21 cellular contexts compared by ENCODE assay signal in the genomic region with DNA sequence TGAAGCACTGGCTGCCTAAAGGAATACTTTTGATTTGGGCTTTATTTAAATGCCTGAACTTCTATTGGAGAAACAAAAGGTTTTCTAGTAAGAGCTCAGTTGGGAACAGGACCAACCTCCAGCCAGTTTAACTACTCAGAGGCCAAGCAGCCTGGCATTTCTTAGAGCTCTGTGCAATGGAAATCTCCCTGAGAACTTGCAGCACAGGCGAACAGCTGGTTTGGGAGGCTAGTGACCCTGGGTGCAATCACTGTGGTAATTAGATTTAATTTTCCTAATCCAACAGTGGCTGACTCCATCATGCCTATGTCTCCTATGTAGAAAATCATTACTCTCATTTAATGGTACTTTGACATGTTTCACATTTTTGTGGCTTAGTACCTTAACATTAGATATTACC. TPM values are rescaled to one million over a fixed set of nuclear protein-coding genes. Genes with fewer than 3 reads are reported as not detected.
"Had no signal": no experiment of that assay in that cellular context is flagged by ENCODE, and none has a peak within 500 bp of the region (broad histone marks: within the 10 kb centered on the region; RNA-seq: fewer than 3 reads in every experiment).

No MANE protein-coding gene starts in this region.

- DNase-seq: activated CD4-positive, alpha-beta memory T cell treated with anti-CD3 and anti-CD28 coated beads for 36 hours; activated CD4-positive, alpha-beta T cell treated with anti-CD3 and anti-CD28 coated beads for 36 hours; activated naive CD4-positive, alpha-beta T cell treated with anti-CD3 and anti-CD28 coated beads, Interleukin-2, amount 10 ng/mL, durations not matched to agents 7 days and 5 days; activated T-cell treated with anti-CD3 and anti-CD28 coated beads, Interleukin-2, amount 50 U/mL, for 24 hours; dorsolateral prefrontal cortex; foreskin fibroblast; head of caudate nucleus; immature natural killer cell; lower lobe of right lung; posterior cingulate gyrus; spleen; stimulated activated naive CD8-positive, alpha-beta T cell treated with anti-CD3 and anti-CD28 coated beads, Interleukin-15, amount 100 ng/mL, for 72 hours; testis had no signal

- H3K27ac Mint-ChIP-seq: activated CD4-positive, alpha-beta memory T cell treated with anti-CD3 and anti-CD28 coated beads for 36 hours; activated CD4-positive, alpha-beta T cell treated with anti-CD3 and anti-CD28 coated beads for 36 hours; activated naive CD4-positive, alpha-beta T cell treated with anti-CD3 and anti-CD28 coated beads, Interleukin-2, amount 10 ng/mL, durations not matched to agents 7 days and 5 days; activated T-cell treated with anti-CD3 and anti-CD28 coated beads, Interleukin-2, amount 50 U/mL, for 24 hours; immature natural killer cell; mesothelial cell of epicardium; stimulated activated naive CD8-positive, alpha-beta T cell treated with anti-CD3 and anti-CD28 coated beads, Interleukin-15, amount 100 ng/mL, for 72 hours had no signal

- H3K27ac ChIP-seq: ascending aorta, cardiac muscle cell, esophagus muscularis mucosa, lower lobe of right lung, spleen, testis, VCaP had no signal

- H3K4me1 ChIP-seq: ascending aorta, testis had no signal

- H3K27me3 ChIP-seq: ascending aorta, testis had no signal

- H3K4me3 Mint-ChIP-seq: activated CD4-positive, alpha-beta memory T cell treated with anti-CD3 and anti-CD28 coated beads for 36 hours; activated CD4-positive, alpha-beta T cell treated with anti-CD3 and anti-CD28 coated beads for 36 hours; activated naive CD4-positive, alpha-beta T cell treated with anti-CD3 and anti-CD28 coated beads, Interleukin-2, amount 10 ng/mL, durations not matched to agents 7 days and 5 days; activated T-cell treated with anti-CD3 and anti-CD28 coated beads, Interleukin-2, amount 50 U/mL, for 24 hours; immature natural killer cell; stimulated activated naive CD8-positive, alpha-beta T cell treated with anti-CD3 and anti-CD28 coated beads, Interleukin-15, amount 100 ng/mL, for 72 hours had no signal

- ATAC-seq: activated CD4-positive, alpha-beta T cell treated with anti-CD3 and anti-CD28 coated beads for 36 hours; lower lobe of right lung; sciatic nerve; SK-N-SH treated with all-trans-retinoic acid at 6 μM for 48 hours; stimulated activated naive CD8-positive, alpha-beta T cell treated with anti-CD3 and anti-CD28 coated beads, Interleukin-15, amount 100 ng/mL, for 72 hours had no signal

- H3K36me3 Mint-ChIP-seq: activated CD4-positive, alpha-beta memory T cell treated with anti-CD3 and anti-CD28 coated beads for 36 hours; mesothelial cell of epicardium had no signal

- H3K36me3 ChIP-seq: ascending aorta, cardiac muscle cell, esophagus muscularis mucosa, lower lobe of right lung, spleen had no signal

- H3K9me3 Mint-ChIP-seq: activated CD4-positive, alpha-beta memory T cell treated with anti-CD3 and anti-CD28 coated beads for 36 hours; activated naive CD4-positive, alpha-beta T cell treated with anti-CD3 and anti-CD28 coated beads, Interleukin-2, amount 10 ng/mL, durations not matched to agents 7 days and 5 days; activated T-cell treated with anti-CD3 and anti-CD28 coated beads, Interleukin-2, amount 50 U/mL, for 24 hours; mesothelial cell of epicardium had no signal

- H3K4me3 ChIP-seq: cardiac muscle cell, spleen, testis had no signal

- H3K9me3 ChIP-seq: ascending aorta, esophagus muscularis mucosa, lower lobe of right lung, spleen, testis had no signal

RNA-seq across cellular contexts. Expression of a gene that starts 1.0 kb away (rescaled TPM):
- total RNA-seq: activated CD4-positive, alpha-beta memory T cell treated with anti-CD3 and anti-CD28 coated beads for 36 hours; activated CD4-positive, alpha-beta T cell treated with anti-CD3 and anti-CD28 coated beads for 36 hours; T-helper 1 cell treated with Interleukin-12 subunit alpha and Interleukin-12 subunit beta and Interleukin-4 antibody, amounts not matched to agents 30 ng/mL and 1 ng/mL, for 36 hours had no signal
- polyA plus RNA-seq: cardiac muscle cell, immature natural killer cell had no signal
